14 cellular contexts compared by ENCODE assay signal in genomic region chr12:33588725-33589405, GRCh38.
DNase-seq lines count a peak whose midpoint lies in the region; ATAC-seq and TF ChIP-seq lines count a peak whose summit lies in the region.
"Had no signal": no experiment of that assay in that cellular context is flagged by ENCODE, and none has a peak within 500 bp of the region (broad histone marks: within the 10 kb centered on the region; RNA-seq: fewer than 3 reads in every experiment).

No MANE protein-coding gene starts in this region.

- ATAC-seq in GM18511 (IDR thresholded peaks at IDR 0.05; ENCODE audit: unreplicated experiment) (peak; percentile 16), HG02642 (IDR thresholded peaks at IDR 0.05; ENCODE audit: poor library complexity, unreplicated experiment) (peak; percentile 48), RWPE2 (ENCODE audit: low read depth) (no peak), GM19328 (IDR thresholded peaks at IDR 0.05; ENCODE audit: unreplicated experiment) (no peak)
- ATAC-seq: naive thymus-derived CD8-positive, alpha-beta T cell had no signal

- H3K4me3 Mint-ChIP-seq in nephron, result no peak overlapping the region
- H3K4me3 Mint-ChIP-seq: naive thymus-derived CD8-positive, alpha-beta T cell had no signal

- peak overlapping the region; percentile 74 for H3K27ac ChIP-seq in RWPE2 (ENCODE audit: poor library complexity, severe bottlenecking)
- H3K27ac ChIP-seq: C4-2B, stomach had no signal

- H3K4me3 ChIP-seq in RWPE2 (ENCODE audit: severe bottlenecking), result no peak overlapping the region
- H3K4me3 ChIP-seq: stomach had no signal

- no peaks in the 10 kb centered on the region for H3K9me3 Mint-ChIP-seq in nephron

- H3K9me3 ChIP-seq in RWPE2 (ENCODE audit: severe bottlenecking), result no peaks in the 10 kb centered on the region
- H3K9me3 ChIP-seq: stomach had no signal

- H3K4me1 ChIP-seq in RWPE2 (ENCODE audit: insufficient read depth, poor library complexity, severe bottlenecking), result peaks cover 18% of the 10 kb centered on the region
- H3K4me1 ChIP-seq: stomach had no signal

- no peaks in the 10 kb centered on the region for H3K27me3 ChIP-seq in RWPE2 (ENCODE audit: insufficient read depth, poor library complexity, severe bottlenecking)
- H3K27me3 ChIP-seq: stomach had no signal

- H3K4me1 Mint-ChIP-seq in nephron, result peaks cover 7% of the 10 kb centered on the region
- H3K4me1 Mint-ChIP-seq: naive thymus-derived CD8-positive, alpha-beta T cell had no signal

- no peak for TF ChIP-seq CTCF in RWPE2 (IDR thresholded peaks at IDR 0.05; ENCODE audit: poor library complexity, severe bottlenecking)
- TF ChIP-seq CTCF in nephron (IDR thresholded peaks at IDR 0.05; ENCODE audit: unreplicated experiment in 3 of 3), result no peak

- no peaks in the 10 kb centered on the region for H3K27me3 Mint-ChIP-seq in nephron (ENCODE audit: low read depth)
- H3K27me3 Mint-ChIP-seq: naive thymus-derived CD8-positive, alpha-beta T cell had no signal

- no peaks in the 10 kb centered on the region for H3K36me3 ChIP-seq in RWPE2 (ENCODE audit: low read depth)
- H3K36me3 ChIP-seq: stomach had no signal

- H3K36me3 Mint-ChIP-seq in nephron (ENCODE audit: low read depth), result no peaks in the 10 kb centered on the region
- H3K36me3 Mint-ChIP-seq: naive thymus-derived CD8-positive, alpha-beta T cell had no signal

- peak overlapping the region in 2 of 3 experiments; percentile 2 to 21 for H3K27ac Mint-ChIP-seq in nephron
- H3K27ac Mint-ChIP-seq: naive thymus-derived CD8-positive, alpha-beta T cell had no signal

- DNase-seq in RWPE2 (ENCODE audit: low spot score), result no peak
- DNase-seq in T-helper 9 cell, result no peak
- DNase-seq in NCI-H1436 (lab: John Stamatoyannopoulos, UW), result no peak
- no peak for DNase-seq in inferior parietal cortex (ENCODE audit: extremely low spot score)
- DNase-seq: activated CD8-positive, alpha-beta memory T cell treated with anti-CD3 and anti-CD28 coated beads for 24 hours; activated gamma-delta T cell treated with Interleukin-2 at 50 U/mL for 16 hours; EL; naive thymus-derived CD8-positive, alpha-beta T cell; stomach had no signal

Comparison
In these comparisons a context has a peak if more than half of its experiments do, and no peak if none do; other contexts are left out.
1. ATAC-seq: peak in GM18511 (single experiment) and HG02642 (single experiment); none in RWPE2 (single experiment) and GM19328 (single experiment).